ENCODE assay signal across 9 cellular contexts in genomic region chr16:86072328-86073102, GRCh38.
DNase-seq lines count a peak whose midpoint lies in the region; ATAC-seq and TF ChIP-seq lines count a peak whose summit lies in the region.
"Had no signal": no experiment of that assay in that cellular context is flagged by ENCODE, and none has a peak within 500 bp of the region (broad histone marks: within the 10 kb centered on the region; RNA-seq: fewer than 3 reads in every experiment).

No MANE protein-coding gene starts in this region.

- TF ChIP-seq CTCF in DOHH2 (IDR thresholded peaks at IDR 0.05; ENCODE audit: low read depth, low read length, poor library complexity, severe bottlenecking) (peak; percentile 76), cardiac fibroblast (IDR thresholded peaks at IDR 0.05; ENCODE audit: low read depth, low read length) (peak; percentile 90)

- no peaks in the 10 kb centered on the region for H3K4me1 ChIP-seq in DOHH2 (ENCODE audit: control insufficient read depth, low read length)

- ATAC-seq in left colon (peak; percentile 73), GM21737 (IDR thresholded peaks at IDR 0.05; ENCODE audit: unreplicated experiment) (no peak)

- no peaks in the 10 kb centered on the region for H3K36me3 ChIP-seq in DOHH2 (ENCODE audit: control insufficient read depth, low read length)

- no peaks in the 10 kb centered on the region for H3K9me3 ChIP-seq in DOHH2 (ENCODE audit: control insufficient read depth, insufficient read depth, low read length)

- DNase-seq in KBM-7 (peak; percentile 67), SK-N-DZ (ENCODE audit: low spot score) (peak; percentile 56), cardiac fibroblast (ENCODE audit: low read depth in 2 of 2) (peak; percentile 78), left colon (peak; percentile 49 to 71), NCI-H2029 treated with DMSO at 0.1 percent for 48 hours (lab: John Stamatoyannopoulos, UW) (no peak)
- DNase-seq in stimulated activated CD4-positive, alpha-beta T cell treated with anti-CD3 and anti-CD28 coated beads, Interleukin-4, amount 100 ng/mL, for 4 hours = peak; percentile 7 to 27
- DNase-seq: activated B cell treated with CpG ODN at 0.5 μM for 24 hours had no signal

- no peak overlapping the region for H3K27ac ChIP-seq in DOHH2 (ENCODE audit: low read depth, low read length)

- H3K4me2 ChIP-seq in DOHH2 (ENCODE audit: low read length) = no peak overlapping the region

- H3K4me3 ChIP-seq in DOHH2 (ENCODE audit: low read length) = no peak overlapping the region
- no peak overlapping the region for H3K4me3 ChIP-seq in cardiac fibroblast (replicated peaks in 1 of 2; ENCODE audit: low read depth in 2 of 2, low read length in 2 of 2)

- intact Hi-C loops in left colon (cut with DNase I, micrococcal nuclease) = loop anchor here in 1 of 2 donors (5.0 kb wide), 1 partner anchor 450 kb away; no protein-coding TSS in a partner anchor

- no peaks in the 10 kb centered on the region; the same call in 1 of the 2 replicates for H3K27me3 ChIP-seq in DOHH2 (ENCODE audit: control insufficient read depth, low read length)

- H4K20me1 ChIP-seq in DOHH2 (ENCODE audit: control insufficient read depth, insufficient read depth, low read depth, low read length) = no peaks in the 10 kb centered on the region

- H3F3A ChIP-seq in DOHH2 (ENCODE audit: control insufficient read depth, insufficient read depth) = no peaks in the 10 kb centered on the region

- H3K79me2 ChIP-seq in DOHH2 (ENCODE audit: control insufficient read depth, low read length) = no peaks in the 10 kb centered on the region

- in situ Hi-C loops in KBM-7 (cut with MboI; ENCODE audit: low pct_unique_long_range_greater_than_20kb, low sequenced_read_pairs) = loop anchor here (10.0 kb wide), 1 partner anchor 442 kb away; the partner anchor contains the start of gene FOXF1

- H3K9me2 ChIP-seq in DOHH2 (replicated peaks; ENCODE audit: control insufficient read depth, low read length) = no peaks in the 10 kb centered on the region
